20 cellular contexts compared by ENCODE assay signal in genomic region chr22:32542332-32543019, GRCh38.
DNase-seq lines count a peak whose midpoint lies in the region; ATAC-seq and TF ChIP-seq lines count a peak whose summit lies in the region.
"Had no signal": no experiment of that assay in that cellular context is flagged by ENCODE, and none has a peak within 500 bp of the region (broad histone marks: within the 10 kb centered on the region; RNA-seq: fewer than 3 reads in every experiment).

No MANE protein-coding gene starts in this region.

- peak overlapping the region; percentile 53 for H4K8ac ChIP-seq in mesenchymal stem cell (ENCODE audit: low read length)

- CTCF ChIA-PET in mammary epithelial cell (lab: Charles Lee; ENCODE audit: low non-redundant PET), result no interaction called here

- in situ Hi-C loops in mammary epithelial cell (cut with MboI; ENCODE audit: low sequenced_read_pairs in 2 of 2), result no loop called here

- peak overlapping the region; percentile 55 to 91 for H2BK12ac ChIP-seq in mesenchymal stem cell (ENCODE audit: low read length in 2 of 2)

- BruUV-seq in mammary epithelial cell (replicated peaks; lab: Mats Ljungman, UMichigan), result no TSS peak

- H2AK5ac ChIP-seq in mesenchymal stem cell (ENCODE audit: low read length, severe bottlenecking), result no peak overlapping the region

- H3K18ac ChIP-seq in mesenchymal stem cell (ENCODE audit: low read depth in 1 of 2, low read length in 2 of 2), result peak overlapping the region; percentile 45 to 46

- H3K4me3 ChIP-seq in breast epithelium (no peak overlapping the region), mammary epithelial cell (replicated peaks in 1 of 3; ENCODE audit: insufficient read depth in 1 of 3, low read depth in 2 of 3, low read length in 3 of 3) (no peak overlapping the region), mesenchymal stem cell (ENCODE audit: insufficient read depth in 1 of 2, low read depth in 1 of 2, low read length in 2 of 2) (no peak overlapping the region), spleen (no peak overlapping the region)
- H3K4me3 ChIP-seq: prostate gland, SJSA1 had no signal

- no peaks in the 10 kb centered on the region for H3K36me3 ChIP-seq in breast epithelium
- no peaks in the 10 kb centered on the region for H3K36me3 ChIP-seq in mammary epithelial cell (ENCODE audit: insufficient read depth, low read length)
- no peaks in the 10 kb centered on the region for H3K36me3 ChIP-seq in mesenchymal stem cell (ENCODE audit: control insufficient read depth in 1 of 2, insufficient read depth in 2 of 2, low read depth in 1 of 2, low read length in 2 of 2)
- no peaks in the 10 kb centered on the region for H3K36me3 ChIP-seq in spleen
- H3K36me3 ChIP-seq: prostate gland, SJSA1 had no signal

- intact Hi-C loops in breast epithelium (cut with DNase I; ENCODE audit: low total_unique reads), result no loop called here
- intact Hi-C loops in mammary epithelial cell (cut with micrococcal nuclease), result no loop called here
- intact Hi-C loops in spleen (cut with DNase I; ENCODE audit: low total_unique reads), result no loop called here

- ATAC-seq in HG03460 (IDR thresholded peaks at IDR 0.05; ENCODE audit: unreplicated experiment), result no peak
- ATAC-seq: left lobe of liver; stimulated activated naive CD8-positive, alpha-beta T cell treated with anti-CD3 and anti-CD28 coated beads, Interleukin-15, amount 100 ng/mL, for 72 hours had no signal

- H3K9me3 ChIP-seq in breast epithelium, result no peaks in the 10 kb centered on the region
- no peaks in the 10 kb centered on the region for H3K9me3 ChIP-seq in mammary epithelial cell (replicated peaks; ENCODE audit: insufficient read depth, low read length)
- H3K9me3 ChIP-seq in mesenchymal stem cell (ENCODE audit: control insufficient read depth, low read length), result no peaks in the 10 kb centered on the region
- no peaks in the 10 kb centered on the region for H3K9me3 ChIP-seq in spleen
- H3K9me3 ChIP-seq: prostate gland, SJSA1 had no signal

- TF ChIP-seq POLR2A in breast epithelium (IDR thresholded peaks at IDR 0.05), result no peak
- TF ChIP-seq POLR2A in spleen (IDR thresholded peaks at IDR 0.05), result no peak

- H3K4me1 ChIP-seq in breast epithelium, result peaks cover 0 to 3% of the 10 kb centered on the region in 2 donors
- peaks cover 4% of the 10 kb centered on the region for H3K4me1 ChIP-seq in mammary epithelial cell (ENCODE audit: insufficient read depth, low read length)
- no peaks in the 10 kb centered on the region for H3K4me1 ChIP-seq in mesenchymal stem cell (ENCODE audit: control insufficient read depth, insufficient read depth, low read depth, low read length)
- H3K4me1 ChIP-seq in spleen, result peaks cover 0 to 37% (median 0%) of the 10 kb centered on the region in 6 donors
- H3K4me1 ChIP-seq: prostate gland had no signal

- no peak overlapping the region for H3K23ac ChIP-seq in mesenchymal stem cell (ENCODE audit: low read length in 2 of 2)

- DNase-seq in breast epithelium (ENCODE audit: low spot score in 2 of 2), result no peak
- no peak for DNase-seq in mammary epithelial cell
- no peak for DNase-seq in mesenchymal stem cell
- peak; percentile 80 for DNase-seq in spleen
- no peak for DNase-seq in HK-2 (ENCODE audit: unreplicated experiment)
- no peak for DNase-seq in SIG-M5 treated with dmso at 0.1 percent for 504 hours (lab: John Stamatoyannopoulos, UW; ENCODE audit: unreplicated experiment)
- DNase-seq in NCI-H2081 treated with DMSO at 0.1 percent for 48 hours (lab: John Stamatoyannopoulos, UW), result no peak
- DNase-seq: Calu3; central memory CD4-positive, alpha-beta T cell; MV-4-11; naive B cell; NCI-H2029; NCI-H524 treated with DMSO at 0.1 percent for 48 hours; stimulated activated naive CD8-positive, alpha-beta T cell treated with anti-CD3 and anti-CD28 coated beads, Interleukin-15, amount 100 ng/mL, for 72 hours had no signal

- dilution Hi-C loops in mammary epithelial cell (cut with HindIII; ENCODE audit: low sequenced_read_pairs), result no loop called here

- H2BK5ac ChIP-seq in mesenchymal stem cell (ENCODE audit: low read depth, low read length, poor library complexity, severe bottlenecking), result no peak overlapping the region

- WGBS in mammary epithelial cell (ENCODE audit: low coverage, missing lambda C conversion rate), result 85% methylated on average over 11 of the region's 11 CpGs
- 85% methylated on average over 11 of the region's 11 CpGs for WGBS in mesenchymal stem cell
- WGBS in spleen, 5 donors, result 54 to 78% (median 68%) methylated on average over 7 to 11 of the region's 11 CpGs

- H3K4me2 ChIP-seq in mammary epithelial cell (ENCODE audit: insufficient read depth, low read depth, low read length), result no peak overlapping the region
- H3K4me2 ChIP-seq in mesenchymal stem cell (ENCODE audit: low read length, poor library complexity, severe bottlenecking), result no peak overlapping the region

- peak overlapping the region; percentile 77 for H2BK15ac ChIP-seq in mesenchymal stem cell (ENCODE audit: low read depth, poor library complexity, severe bottlenecking)

- no peak overlapping the region for H2AFZ ChIP-seq in mammary epithelial cell (ENCODE audit: low read depth, low read length)
- no peak overlapping the region for H2AFZ ChIP-seq in mesenchymal stem cell (ENCODE audit: low read depth, low read length)

- H3K79me2 ChIP-seq in mammary epithelial cell (ENCODE audit: insufficient read depth, low read length), result no peaks in the 10 kb centered on the region

- H3K9ac ChIP-seq in mammary epithelial cell (ENCODE audit: insufficient read depth, low read length) (no peak overlapping the region), mesenchymal stem cell (ENCODE audit: low read length) (peak overlapping the region; percentile 15)

- no peak for TF ChIP-seq CTCF in breast epithelium (IDR thresholded peaks at IDR 0.05)
- TF ChIP-seq CTCF in mammary epithelial cell (conservative IDR thresholded peaks at IDR 0.05 in 1 of 2, IDR thresholded peaks at IDR 0.05 in 1 of 2; ENCODE audit: extremely low read depth in 1 of 2, insufficient read depth in 1 of 2, low read depth in 1 of 2, low read length in 2 of 2), result no peak
- no peak for TF ChIP-seq CTCF in spleen (IDR thresholded peaks at IDR 0.05 in 8 of 11, conservative IDR thresholded peaks at IDR 0.05 in 3 of 11)

- H4K20me1 ChIP-seq in mammary epithelial cell (ENCODE audit: insufficient read depth, low read length), result no peaks in the 10 kb centered on the region

- no peaks in the 10 kb centered on the region for H3K79me1 ChIP-seq in mesenchymal stem cell (replicated peaks; ENCODE audit: low read length, poor library complexity, severe bottlenecking)

- peak overlapping the region; percentile 48 to 87 for H3K27ac ChIP-seq in breast epithelium
- no peak overlapping the region for H3K27ac ChIP-seq in mammary epithelial cell (ENCODE audit: insufficient read depth, low read depth, low read length)
- no peak overlapping the region for H3K27ac ChIP-seq in mesenchymal stem cell (ENCODE audit: low read length, poor library complexity, severe bottlenecking)
- H3K27ac ChIP-seq in spleen, result peak overlapping the region in 7 of 8 donors; percentile 2 to 77 (median 56)
- H3K27ac ChIP-seq: 22Rv1, HL-60, SJSA1 had no signal

- H3K27me3 ChIP-seq in breast epithelium, result no peaks in the 10 kb centered on the region
- H3K27me3 ChIP-seq in mammary epithelial cell (ENCODE audit: insufficient read depth, low read length), result no peaks in the 10 kb centered on the region
- peaks cover 0 to 3% of the 10 kb centered on the region in 2 experiments for H3K27me3 ChIP-seq in mesenchymal stem cell (ENCODE audit: control insufficient read depth in 1 of 2, insufficient read depth in 1 of 2, low read length in 2 of 2)
- peaks cover 0 to 6% (median 0%) of the 10 kb centered on the region in 7 donors for H3K27me3 ChIP-seq in spleen (replicated peaks in 1 of 7)
- H3K27me3 ChIP-seq: SJSA1 had no signal

- peak overlapping the region in 1 of 2 experiments; percentile 79 for H3K14ac ChIP-seq in mesenchymal stem cell (ENCODE audit: low read length in 2 of 2)

- peak overlapping the region; percentile 25 for H4K91ac ChIP-seq in mesenchymal stem cell (ENCODE audit: low read length)

- no peak overlapping the region for H2BK120ac ChIP-seq in mesenchymal stem cell (ENCODE audit: low read depth, low read length)

- no peak overlapping the region for H3K4ac ChIP-seq in mesenchymal stem cell (ENCODE audit: low read depth in 1 of 2, low read length in 2 of 2)

Comparison
In these comparisons a context has a peak if more than half of its experiments do, and no peak if none do; other contexts are left out.
1. H3K27ac ChIP-seq: peak in breast epithelium (2 of 2) and spleen (7 of 8); none in mammary epithelial cell (single experiment) and mesenchymal stem cell (single experiment).